10 cellular contexts compared by ENCODE assay signal in genomic region chr17:57880086-57880456, GRCh38. TPM values are rescaled to one million over a fixed set of nuclear protein-coding genes. Genes with fewer than 3 reads are reported as not detected.
A peak's percentile ranks its signal among the peaks of the same experiment; 100 is the strongest.
DNase-seq lines count a peak whose midpoint lies in the region; ATAC-seq and TF ChIP-seq lines count a peak whose summit lies in the region.
"Had no signal": no experiment of that assay in that cellular context is flagged by ENCODE, and none has a peak within 500 bp of the region (broad histone marks: within the 10 kb centered on the region; RNA-seq: fewer than 3 reads in every experiment).

No MANE protein-coding gene starts in this region.

- H3K36me3 Mint-ChIP-seq in activated CD4-positive, alpha-beta T cell treated with anti-CD3 and anti-CD28 coated beads, Interleukin-2, amount 10 ng/mL, durations not matched to agents 24 days and 14 days (ENCODE audit: low read depth), result no peaks in the 10 kb centered on the region
- no peaks in the 10 kb centered on the region for H3K36me3 Mint-ChIP-seq in naive thymus-derived CD4-positive, alpha-beta T cell

- H3K36me3 ChIP-seq in adipocyte (ENCODE audit: control insufficient read depth, insufficient read depth, low read length, severe bottlenecking), result peaks cover 43% of the 10 kb centered on the region
- no peaks in the 10 kb centered on the region for H3K36me3 ChIP-seq in naive thymus-derived CD4-positive, alpha-beta T cell (ENCODE audit: control insufficient read depth in 2 of 3, insufficient read depth in 3 of 3, low read length in 3 of 3)
- H3K36me3 ChIP-seq in testis (ENCODE audit: low read depth, missing control alignments), result no peaks in the 10 kb centered on the region

- no peaks in the 10 kb centered on the region for H3K9me3 ChIP-seq in adipocyte (ENCODE audit: control insufficient read depth, low read length)
- no peaks in the 10 kb centered on the region for H3K9me3 ChIP-seq in naive thymus-derived CD4-positive, alpha-beta T cell (ENCODE audit: control insufficient read depth in 2 of 3, low read length in 3 of 3)
- no peaks in the 10 kb centered on the region for H3K9me3 ChIP-seq in testis

- peak; percentile 47 for ATAC-seq in naive thymus-derived CD4-positive, alpha-beta T cell
- ATAC-seq in HG02938 (IDR thresholded peaks at IDR 0.05; ENCODE audit: unreplicated experiment), result no peak

- intact Hi-C loops in activated CD4-positive, alpha-beta T cell treated with anti-CD3 and anti-CD28 coated beads, Interleukin-2, amount 10 ng/mL, durations not matched to agents 24 days and 14 days (cut with micrococcal nuclease), result no loop called here
- intact Hi-C loops in naive thymus-derived CD4-positive, alpha-beta T cell (cut with micrococcal nuclease), result no loop called here
- intact Hi-C loops in testis (cut with DNase I; ENCODE audit: low total_unique reads), result no loop called here

- H3K27ac Mint-ChIP-seq in activated CD4-positive, alpha-beta T cell treated with anti-CD3 and anti-CD28 coated beads, Interleukin-2, amount 10 ng/mL, durations not matched to agents 24 days and 14 days, result no peak overlapping the region
- peak overlapping the region in 1 of 9 donors; percentile 23 for H3K27ac Mint-ChIP-seq in naive thymus-derived CD4-positive, alpha-beta T cell

- peak overlapping the region; percentile 49 for H3K9ac ChIP-seq in adipocyte (ENCODE audit: low read length)

- no peak for TF ChIP-seq POLR2A in testis (IDR thresholded peaks at IDR 0.05)

- H3K4me3 Mint-ChIP-seq in activated CD4-positive, alpha-beta T cell treated with anti-CD3 and anti-CD28 coated beads, Interleukin-2, amount 10 ng/mL, durations not matched to agents 24 days and 14 days, result no peak overlapping the region
- no peak overlapping the region for H3K4me3 Mint-ChIP-seq in naive thymus-derived CD4-positive, alpha-beta T cell

- H3K27me3 Mint-ChIP-seq in activated CD4-positive, alpha-beta T cell treated with anti-CD3 and anti-CD28 coated beads, Interleukin-2, amount 10 ng/mL, durations not matched to agents 24 days and 14 days, result peaks cover 18% of the 10 kb centered on the region
- peaks cover 0 to 31% (median 0%) of the 10 kb centered on the region in 5 donors for H3K27me3 Mint-ChIP-seq in naive thymus-derived CD4-positive, alpha-beta T cell

- H3K9me3 Mint-ChIP-seq in activated CD4-positive, alpha-beta T cell treated with anti-CD3 and anti-CD28 coated beads, Interleukin-2, amount 10 ng/mL, durations not matched to agents 24 days and 14 days, result no peaks in the 10 kb centered on the region
- H3K9me3 Mint-ChIP-seq in naive thymus-derived CD4-positive, alpha-beta T cell, result peaks cover 0 to 2% (median 0%) of the 10 kb centered on the region in 11 donors

- POLR2A ChIA-PET in naive thymus-derived CD4-positive, alpha-beta T cell (lab: Charles Lee), result interaction anchor here (0.6 kb wide), 1 partner anchor 217 kb away, joined by 3 read pairs; no protein-coding TSS in a partner anchor

- peak; percentile 17 to 25 for DNase-seq in activated CD4-positive, alpha-beta T cell treated with anti-CD3 and anti-CD28 coated beads, Interleukin-2, amount 50 U/mL, for 4 hours
- DNase-seq in activated CD4-positive, alpha-beta T cell treated with anti-CD3 and anti-CD28 coated beads, Interleukin-2, amount 10 ng/mL, durations not matched to agents 24 days and 14 days, result no peak
- DNase-seq in adipocyte (ENCODE audit: low read depth) (no peak), substantia nigra (lab: John Stamatoyannopoulos, UW) (no peak), testis (no peak), NCI-H2029 (lab: John Stamatoyannopoulos, UW) (no peak)
- no peak for DNase-seq in naive thymus-derived CD4-positive, alpha-beta T cell
- DNase-seq: activated gamma-delta T cell, NCI-H345 had no signal

- no peak overlapping the region for H3K27ac ChIP-seq in naive thymus-derived CD4-positive, alpha-beta T cell (ENCODE audit: low read depth, low read length)
- H3K27ac ChIP-seq in substantia nigra (ENCODE audit: low read depth, low read length, poor library complexity, severe bottlenecking) (peak overlapping the region; percentile 41), testis (no peak overlapping the region)

- peaks cover 7% of the 10 kb centered on the region for H3K4me1 Mint-ChIP-seq in activated CD4-positive, alpha-beta T cell treated with anti-CD3 and anti-CD28 coated beads, Interleukin-2, amount 10 ng/mL, durations not matched to agents 24 days and 14 days
- H3K4me1 Mint-ChIP-seq in naive thymus-derived CD4-positive, alpha-beta T cell, result peaks cover 5 to 21% (median 13%) of the 10 kb centered on the region in 7 donors

- 89 to 93% methylated on average over 8 of the region's 8 CpGs for WGBS in testis, 2 donors

- H3K27me3 ChIP-seq in adipocyte (replicated peaks; ENCODE audit: control insufficient read depth, insufficient read depth, low read length), result no peaks in the 10 kb centered on the region
- no peaks in the 10 kb centered on the region for H3K27me3 ChIP-seq in naive thymus-derived CD4-positive, alpha-beta T cell (ENCODE audit: control insufficient read depth in 2 of 2, insufficient read depth in 2 of 2, low read length in 2 of 2)
- H3K27me3 ChIP-seq in testis, result no peaks in the 10 kb centered on the region

- no peak for TF ChIP-seq CTCF in testis (IDR thresholded peaks at IDR 0.05)

- H3K4me1 ChIP-seq in adipocyte (ENCODE audit: control insufficient read depth, insufficient read depth, low read length) (peaks cover 62% of the 10 kb centered on the region), testis (peaks cover 16% of the 10 kb centered on the region)
- H3K4me1 ChIP-seq in naive thymus-derived CD4-positive, alpha-beta T cell (ENCODE audit: control insufficient read depth in 2 of 2, insufficient read depth in 2 of 2, low read length in 2 of 2), result peaks cover 0 to 1% of the 10 kb centered on the region in 2 donors

- CTCF ChIA-PET in naive thymus-derived CD4-positive, alpha-beta T cell (lab: Charles Lee), result interaction anchor here (0.8 kb wide), 1 partner anchor 22 kb away, joined by 4 read pairs; no protein-coding TSS in a partner anchor

- no peak overlapping the region for H3K4me3 ChIP-seq in adipocyte (ENCODE audit: low read length)
- no peak overlapping the region for H3K4me3 ChIP-seq in naive thymus-derived CD4-positive, alpha-beta T cell (ENCODE audit: low read length)
- H3K4me3 ChIP-seq in testis, result no peak overlapping the region

RNA-seq across cellular contexts. Expression of gene MRPS23, which starts 30.2 kb away (rescaled TPM):
- 83.3 and 84.8 TPM in 2 replicates for total RNA-seq in activated CD4-positive, alpha-beta T cell treated with anti-CD3 and anti-CD28 coated beads, Interleukin-2, amount 10 ng/mL, durations not matched to agents 24 days and 14 days
- 10 to 100 TPM; 13.0 to 40.5 (median 24.6) TPM for total RNA-seq in naive thymus-derived CD4-positive, alpha-beta T cell
- 10 to 100 TPM; 26.5 to 42.8 TPM for polyA plus RNA-seq in naive thymus-derived CD4-positive, alpha-beta T cell
- 10 to 100 TPM; 14.1 to 25.1 TPM for total RNA-seq in testis
- 57.4 TPM for polyA plus RNA-seq in testis (ENCODE audit: insufficient read depth, low read depth, low replicate concordance)

Comparison
In these comparisons a context has a peak if more than half of its experiments do, and no peak if none do; other contexts are left out.
1. DNase-seq: peak in activated CD4-positive, alpha-beta T cell treated with anti-CD3 and anti-CD28 coated beads, Interleukin-2, amount 50 U/mL, for 4 hours (2 of 2); none in activated CD4-positive, alpha-beta T cell treated with anti-CD3 and anti-CD28 coated beads, Interleukin-2, amount 10 ng/mL, durations not matched to agents 24 days and 14 days (single experiment), adipocyte (single experiment), naive thymus-derived CD4-positive, alpha-beta T cell (0 of 9), substantia nigra (0 of 49), testis (single experiment) and NCI-H2029 (single experiment).